ENCODE assay signal across 32 cellular contexts in the genomic region with DNA sequence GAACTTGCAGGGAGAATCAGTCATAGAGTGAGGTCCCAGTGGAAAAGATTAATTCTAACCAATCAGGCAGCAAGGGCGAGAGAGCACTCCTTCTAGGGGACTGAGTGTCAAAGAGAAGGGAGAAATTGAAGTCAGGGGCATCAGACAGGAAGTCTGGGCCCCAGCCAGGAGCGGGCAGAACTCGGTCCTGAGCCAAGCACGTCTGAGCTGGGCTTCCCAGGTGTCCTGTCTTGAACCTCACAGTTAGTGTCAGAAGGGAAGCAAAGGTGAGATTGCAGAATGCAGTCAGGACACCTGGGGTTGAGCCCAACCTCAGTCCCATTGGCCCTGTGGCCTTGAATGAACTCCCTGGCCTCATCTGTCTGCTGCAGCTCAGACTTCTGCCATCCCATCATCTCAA.
"Had no signal": no experiment of that assay in that cellular context is flagged by ENCODE, and none has a peak within 500 bp of the region (broad histone marks: within the 10 kb centered on the region; RNA-seq: fewer than 3 reads in every experiment).

No MANE protein-coding gene starts in this region.

- H3K4me3 ChIP-seq: adrenal gland, body of pancreas, breast epithelium, SJCRH30, SK-N-MC had no signal

- DNase-seq: activated CD4-positive, alpha-beta memory T cell treated with anti-CD3 and anti-CD28 coated beads for 36 hours; activated CD4-positive, alpha-beta T cell treated with anti-CD3 and anti-CD28 coated beads for 4 hours; activated CD4-positive, alpha-beta T cell treated with anti-CD3 and anti-CD28 coated beads, Interleukin-2, amount 50 U/mL, for 1 hour; activated CD8-positive, alpha-beta memory T cell treated with anti-CD3 and anti-CD28 coated beads, Interleukin-2, amount 50 U/mL, for 4 hours; activated gamma-delta T cell treated with Interleukin-2 at 50 U/mL for 16 hours; activated naive CD4-positive, alpha-beta T cell treated with anti-CD3 and anti-CD28 coated beads for 36 hours; activated T-cell treated with anti-CD3 and anti-CD28 coated beads for 4 hours; activated T-cell treated with anti-CD3 and anti-CD28 coated beads, Interleukin-2, amount 50 U/mL, for 4 hours; adrenal gland; body of pancreas; NCI-H1105; NCI-H146; NCI-H187 treated with DMSO at 0.1 percent for 48 hours; NCI-H2081; NCI-H2171 treated with DMSO at 0.1 percent for 48 hours; NCI-H2227 treated with DMSO at 0.1 percent for 48 hours; NCI-H446; NCI-H510A treated with DMSO at 0.1 percent for 48 hours; NCI-H526 treated with DMSO at 0.1 percent for 48 hours; OCI-M1; SHP77; SJCRH30 had no signal

- H3K4me1 Mint-ChIP-seq: WTC11 had no signal

- H3K36me3 Mint-ChIP-seq: activated CD4-positive, alpha-beta memory T cell treated with anti-CD3 and anti-CD28 coated beads for 36 hours; activated naive CD4-positive, alpha-beta T cell treated with anti-CD3 and anti-CD28 coated beads, Interleukin-2, amount 50 U/mL, for 72 hours; WTC11 had no signal

- H3K27ac ChIP-seq: adrenal gland, body of pancreas, breast epithelium, SJCRH30, SK-N-MC had no signal

- H3K27ac Mint-ChIP-seq: activated CD4-positive, alpha-beta memory T cell treated with anti-CD3 and anti-CD28 coated beads for 36 hours; activated naive CD4-positive, alpha-beta T cell treated with anti-CD3 and anti-CD28 coated beads for 36 hours; activated naive CD4-positive, alpha-beta T cell treated with anti-CD3 and anti-CD28 coated beads, Interleukin-2, amount 50 U/mL, for 72 hours; activated T-helper 1 cell treated with anti-CD3 and anti-CD28 coated beads, Interleukin-12 subunit alpha, Interleukin-12 subunit beta, Interleukin-2, Interleukin-4 antibody, amounts not matched to agents 30 ng/mL and 10 ng/mL and 1 ng/mL, durations not matched to agents 14 hours and 24 hours and 36 hours; T-helper 1 cell treated with Interleukin-12 subunit alpha and Interleukin-12 subunit beta and Interleukin-4 antibody, amounts not matched to agents 30 μg/mL and 1 μg/mL, for 36 hours; T-helper 2 cell treated with Interferon-gamma antibody and Interleukin-4, amounts not matched to agents 5 μg/mL and 100 μg/mL, for 36 hours; WTC11 had no signal

- H3K4me1 ChIP-seq: adrenal gland, body of pancreas, breast epithelium, SJCRH30 had no signal

- FAIRE-seq: astrocyte, TTC549 had no signal

- H3K36me3 ChIP-seq: adrenal gland, breast epithelium, SJCRH30 had no signal

- H3K9me3 ChIP-seq: adrenal gland, body of pancreas, breast epithelium, SJCRH30 had no signal

- H3K27me3 ChIP-seq: adrenal gland, body of pancreas, breast epithelium, SJCRH30 had no signal

- H3K9me3 Mint-ChIP-seq: activated CD4-positive, alpha-beta memory T cell treated with anti-CD3 and anti-CD28 coated beads for 36 hours; activated naive CD4-positive, alpha-beta T cell treated with anti-CD3 and anti-CD28 coated beads for 36 hours; activated naive CD4-positive, alpha-beta T cell treated with anti-CD3 and anti-CD28 coated beads, Interleukin-2, amount 50 U/mL, for 72 hours; activated T-cell treated with anti-CD3 and anti-CD28 coated beads, Interleukin-2, amount 50 U/mL, for 4 hours; activated T-helper 1 cell treated with anti-CD3 and anti-CD28 coated beads, Interleukin-12 subunit alpha, Interleukin-12 subunit beta, Interleukin-2, Interleukin-4 antibody, amounts not matched to agents 30 ng/mL and 10 ng/mL and 1 ng/mL, durations not matched to agents 14 hours and 24 hours and 36 hours; T-helper 1 cell treated with Interleukin-12 subunit alpha and Interleukin-12 subunit beta and Interleukin-4 antibody, amounts not matched to agents 30 μg/mL and 1 μg/mL, for 36 hours; T-helper 2 cell treated with Interferon-gamma antibody and Interleukin-4, amounts not matched to agents 5 μg/mL and 100 μg/mL, for 36 hours; WTC11 had no signal

- H3K4me3 Mint-ChIP-seq: activated CD4-positive, alpha-beta memory T cell treated with anti-CD3 and anti-CD28 coated beads for 36 hours; activated naive CD4-positive, alpha-beta T cell treated with anti-CD3 and anti-CD28 coated beads for 36 hours; activated T-cell treated with anti-CD3 and anti-CD28 coated beads, Interleukin-2, amount 50 U/mL, for 4 hours; activated T-helper 1 cell treated with anti-CD3 and anti-CD28 coated beads, Interleukin-12 subunit alpha, Interleukin-12 subunit beta, Interleukin-2, Interleukin-4 antibody, amounts not matched to agents 30 ng/mL and 10 ng/mL and 1 ng/mL, durations not matched to agents 14 hours and 24 hours and 36 hours; T-helper 1 cell treated with Interleukin-12 subunit alpha and Interleukin-12 subunit beta and Interleukin-4 antibody, amounts not matched to agents 30 μg/mL and 1 μg/mL, for 36 hours; T-helper 2 cell treated with Interferon-gamma antibody and Interleukin-4, amounts not matched to agents 5 μg/mL and 100 μg/mL, for 36 hours; WTC11 had no signal

- ATAC-seq: activated CD4-positive, CD25-positive, alpha-beta regulatory T cell treated with anti-CD3 and anti-CD28 coated beads, Interleukin-2, amount 50 U/mL, for 24 hours; activated naive CD4-positive, alpha-beta T cell treated with anti-CD3 and anti-CD28 coated beads, Interleukin-2, amount 50 U/mL, for 72 hours; activated T-cell treated with anti-CD3 and anti-CD28 coated beads, Interleukin-2, amount 50 U/mL, for 4 hours; body of pancreas; WTC11 had no signal
